Comparison of ENCODE assay signal across 10 cellular contexts in the genomic region with DNA sequence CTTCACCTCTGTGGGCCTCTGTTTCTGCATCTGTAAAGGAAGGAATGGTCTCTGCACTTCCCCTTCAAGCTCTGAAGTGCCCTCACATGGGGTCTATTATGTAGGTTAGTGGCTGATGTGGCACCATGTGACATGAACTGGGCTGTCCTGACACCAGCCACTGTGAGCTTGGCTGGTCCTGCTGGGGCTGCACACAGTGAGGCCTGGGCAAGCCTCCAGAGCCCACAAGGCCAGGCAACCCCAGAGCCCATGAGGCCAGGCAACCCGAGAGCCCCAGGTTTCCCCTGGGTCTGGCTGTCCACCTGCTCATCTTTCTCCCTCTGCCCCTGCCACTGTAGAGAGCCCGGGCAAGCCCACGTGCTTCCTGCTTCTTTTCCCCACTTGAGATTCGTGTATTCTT.
"Had no signal": no experiment of that assay in that cellular context is flagged by ENCODE, and none has a peak within 500 bp of the region (broad histone marks: within the 10 kb centered on the region; RNA-seq: fewer than 3 reads in every experiment).

No MANE protein-coding gene starts in this region.

- H3K4me1 ChIP-seq: psoas muscle, testis had no signal

- DNase-seq: activated CD4-positive, alpha-beta T cell treated with anti-CD3 and anti-CD28 coated beads, Interleukin-2, amount 50 U/mL, for 1 hour; activated naive CD4-positive, alpha-beta T cell treated with anti-CD3 and anti-CD28 coated beads, Interleukin-2, amount 10 ng/mL, durations not matched to agents 7 days and 5 days; left colon; natural killer cell; occipital lobe; psoas muscle; stimulated activated CD4-positive, alpha-beta T cell treated with anti-CD3 and anti-CD28 coated beads, Interleukin-2, amount 100 ng/mL, for 48 hours; T-helper 2 cell; testis had no signal

- H3K27ac ChIP-seq: psoas muscle, testis had no signal

- ATAC-seq: left colon, natural killer cell had no signal

- H3K4me3 ChIP-seq: lung, psoas muscle, testis had no signal

- H3K27me3 ChIP-seq: testis had no signal

- H3K9me3 ChIP-seq: psoas muscle, testis had no signal
